ENCODE assay signal across 1 cellular context in the genomic region with DNA sequence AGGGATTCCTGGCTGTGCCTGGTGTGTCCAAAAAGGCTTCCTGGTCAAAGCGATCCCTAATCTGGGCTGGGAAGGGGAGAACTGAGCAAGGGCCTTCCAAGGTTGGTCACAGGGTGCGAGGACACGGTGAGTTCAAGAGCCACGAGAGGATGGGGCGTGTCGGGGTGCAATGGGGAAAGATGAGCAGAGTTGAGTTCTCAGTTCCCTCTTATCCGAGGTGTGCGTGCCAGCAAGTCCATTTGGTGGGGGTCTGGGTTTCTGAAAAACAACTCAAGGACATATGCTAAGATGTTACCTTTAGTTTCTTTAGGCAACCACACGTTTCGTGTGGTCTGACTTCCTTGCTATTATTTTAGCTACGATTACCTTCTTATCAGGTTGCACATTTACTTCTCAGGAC.
TF ChIP-seq lines count a peak whose summit lies in the region.

No MANE protein-coding gene starts in this region.

TF ChIP-seq in GM12878, 131 proteins besides CTCF, POLR2A, EP300 and RAD21 (continued from another document and continues in another):
- TF ChIP-seq, protein P1, sequence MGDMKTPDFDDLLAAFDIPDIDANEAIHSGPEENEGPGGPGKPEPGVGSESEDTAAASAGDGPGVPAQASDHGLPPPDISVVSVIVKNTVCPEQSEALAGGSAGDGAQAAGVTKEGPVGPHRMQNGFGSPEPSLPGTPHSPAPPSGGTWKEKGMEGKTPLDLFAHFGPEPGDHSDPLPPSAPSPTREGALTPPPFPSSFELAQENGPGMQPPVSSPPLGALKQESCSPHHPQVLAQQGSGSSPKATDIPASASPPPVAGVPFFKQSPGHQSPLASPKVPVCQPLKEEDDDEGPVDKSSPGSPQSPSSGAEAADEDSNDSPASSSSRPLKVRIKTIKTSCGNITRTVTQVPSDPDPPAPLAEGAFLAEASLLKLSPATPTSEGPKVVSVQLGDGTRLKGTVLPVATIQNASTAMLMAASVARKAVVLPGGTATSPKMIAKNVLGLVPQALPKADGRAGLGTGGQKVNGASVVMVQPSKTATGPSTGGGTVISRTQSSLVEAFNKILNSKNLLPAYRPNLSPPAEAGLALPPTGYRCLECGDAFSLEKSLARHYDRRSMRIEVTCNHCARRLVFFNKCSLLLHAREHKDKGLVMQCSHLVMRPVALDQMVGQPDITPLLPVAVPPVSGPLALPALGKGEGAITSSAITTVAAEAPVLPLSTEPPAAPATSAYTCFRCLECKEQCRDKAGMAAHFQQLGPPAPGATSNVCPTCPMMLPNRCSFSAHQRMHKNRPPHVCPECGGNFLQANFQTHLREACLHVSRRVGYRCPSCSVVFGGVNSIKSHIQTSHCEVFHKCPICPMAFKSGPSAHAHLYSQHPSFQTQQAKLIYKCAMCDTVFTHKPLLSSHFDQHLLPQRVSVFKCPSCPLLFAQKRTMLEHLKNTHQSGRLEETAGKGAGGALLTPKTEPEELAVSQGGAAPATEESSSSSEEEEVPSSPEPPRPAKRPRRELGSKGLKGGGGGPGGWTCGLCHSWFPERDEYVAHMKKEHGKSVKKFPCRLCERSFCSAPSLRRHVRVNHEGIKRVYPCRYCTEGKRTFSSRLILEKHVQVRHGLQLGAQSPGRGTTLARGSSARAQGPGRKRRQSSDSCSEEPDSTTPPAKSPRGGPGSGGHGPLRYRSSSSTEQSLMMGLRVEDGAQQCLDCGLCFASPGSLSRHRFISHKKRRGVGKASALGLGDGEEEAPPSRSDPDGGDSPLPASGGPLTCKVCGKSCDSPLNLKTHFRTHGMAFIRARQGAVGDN (IDR thresholded peaks at IDR 0.05): peak; percentile 98
- TF ChIP-seq, protein P2, sequence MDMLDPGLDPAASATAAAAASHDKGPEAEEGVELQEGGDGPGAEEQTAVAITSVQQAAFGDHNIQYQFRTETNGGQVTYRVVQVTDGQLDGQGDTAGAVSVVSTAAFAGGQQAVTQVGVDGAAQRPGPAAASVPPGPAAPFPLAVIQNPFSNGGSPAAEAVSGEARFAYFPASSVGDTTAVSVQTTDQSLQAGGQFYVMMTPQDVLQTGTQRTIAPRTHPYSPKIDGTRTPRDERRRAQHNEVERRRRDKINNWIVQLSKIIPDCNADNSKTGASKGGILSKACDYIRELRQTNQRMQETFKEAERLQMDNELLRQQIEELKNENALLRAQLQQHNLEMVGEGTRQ (IDR thresholded peaks at IDR 0.05; ENCODE audit: borderline replicate concordance, low read depth, low read length): no peak
- TF ChIP-seq CHD4 (IDR thresholded peaks at IDR 0.05) (no peak), YBX1 (IDR thresholded peaks at IDR 0.05) (no peak), POLR2AphosphoS5 (IDR thresholded peaks at IDR 0.05; ENCODE audit: low read length) (0 out of 2 replicates have a peak, but pooled peaks have one; percentile 8), RBBP5 (conservative IDR thresholded peaks at IDR 0.05) (no peak), NFXL1 (IDR thresholded peaks at IDR 0.05; ENCODE audit: borderline replicate concordance) (no peak), NFYA (IDR thresholded peaks at IDR 0.05; ENCODE audit: borderline replicate concordance, low read depth, low read length) (no peak), CBX5 (IDR thresholded peaks at IDR 0.05; ENCODE audit: low read depth) (no peak), RUNX3 (IDR thresholded peaks at IDR 0.05; ENCODE audit: low read length) (peak; percentile 69), JUND (IDR thresholded peaks at IDR 0.05; ENCODE audit: low read depth, low read length) (no peak), SP1 (IDR thresholded peaks at IDR 0.05; ENCODE audit: low read depth, low read length) (peak; percentile 20), RAD51 (IDR thresholded peaks at IDR 0.05) (no peak), HDAC6 (IDR thresholded peaks at IDR 0.05; ENCODE audit: unreplicated experiment) (no peak), ZNF622 (IDR thresholded peaks at IDR 0.05) (no peak), ZNF384 (IDR thresholded peaks at IDR 0.05; ENCODE audit: borderline replicate concordance, low read depth, low read length) (no peak), ASH2L (IDR thresholded peaks at IDR 0.05; ENCODE audit: borderline replicate concordance, low read depth) (no peak), GATAD2B (conservative IDR thresholded peaks at IDR 0.05; ENCODE audit: low read depth) (0 out of 2 replicates have a peak, but pooled peaks have one; percentile 21), IKZF2 (IDR thresholded peaks at IDR 0.05) (peak; percentile 76 to 77), NBN (IDR thresholded peaks at IDR 0.05) (peak; percentile 53; the same call in 1 of the 2 replicates), TARDBP (IDR thresholded peaks at IDR 0.05; ENCODE audit: borderline replicate concordance) (no peak), NR2F1 (conservative IDR thresholded peaks at IDR 0.05) (0 out of 2 replicates have a peak, but pooled peaks have one; percentile 32), FOXK2 (IDR thresholded peaks at IDR 0.05) (no peak), STAT1 (conservative IDR thresholded peaks at IDR 0.05) (no peak), DPF2 (IDR thresholded peaks at IDR 0.05) (peak; percentile 62; the same call in 1 of the 2 replicates), TCF12 (IDR thresholded peaks at IDR 0.05; ENCODE audit: low read depth, low read length) (peak; percentile 66; the same call in 1 of the 2 replicates), IRF4 (IDR thresholded peaks at IDR 0.05; ENCODE audit: low read depth, low read length) (0 out of 2 replicates have a peak, but pooled peaks have one; percentile 40), SPI1 (IDR thresholded peaks at IDR 0.05; ENCODE audit: borderline replicate concordance, insufficient read depth, low read depth, low read length) (peak; percentile 87; the same call in 1 of the 2 replicates), SREBF1 (IDR thresholded peaks at IDR 0.05; ENCODE audit: low read length) (no peak), ZNF24 (IDR thresholded peaks at IDR 0.05) (peak; percentile 47; the same call in 1 of the 2 replicates), BHLHE40 (IDR thresholded peaks at IDR 0.05; ENCODE audit: borderline replicate concordance in 1 of 2, low read depth in 2 of 2, low read length in 1 of 2) (peak in 1 of 2 experiments; percentile 64; a peak in 2 of 4 replicates), FOXM1 (IDR thresholded peaks at IDR 0.05; ENCODE audit: low read depth, low read length) (peak; percentile 43), HDGF (IDR thresholded peaks at IDR 0.05) (0 out of 2 replicates have a peak, but pooled peaks have one; percentile 41), ATF7 (IDR thresholded peaks at IDR 0.05; ENCODE audit: low read depth) (peak; percentile 42; the same call in 1 of the 2 replicates), SRF (IDR thresholded peaks at IDR 0.05; ENCODE audit: low read depth in 2 of 2, low read length in 2 of 2) (no peak), MXI1 (IDR thresholded peaks at IDR 0.05; ENCODE audit: low read depth, low read length) (peak; percentile 9), PAX5 (IDR thresholded peaks at IDR 0.05; ENCODE audit: borderline replicate concordance, low read depth, low read length) (0 out of 2 replicates have a peak, but pooled peaks have one; percentile 30), SMAD1 (IDR thresholded peaks at IDR 0.05; ENCODE audit: low read depth, partially characterized antibody) (no peak), FOS (IDR thresholded peaks at IDR 0.05; ENCODE audit: borderline replicate concordance, extremely low read depth, insufficient read length) (no peak), JUNB (IDR thresholded peaks at IDR 0.05) (no peak)
- TF ChIP-seq, protein P3, sequence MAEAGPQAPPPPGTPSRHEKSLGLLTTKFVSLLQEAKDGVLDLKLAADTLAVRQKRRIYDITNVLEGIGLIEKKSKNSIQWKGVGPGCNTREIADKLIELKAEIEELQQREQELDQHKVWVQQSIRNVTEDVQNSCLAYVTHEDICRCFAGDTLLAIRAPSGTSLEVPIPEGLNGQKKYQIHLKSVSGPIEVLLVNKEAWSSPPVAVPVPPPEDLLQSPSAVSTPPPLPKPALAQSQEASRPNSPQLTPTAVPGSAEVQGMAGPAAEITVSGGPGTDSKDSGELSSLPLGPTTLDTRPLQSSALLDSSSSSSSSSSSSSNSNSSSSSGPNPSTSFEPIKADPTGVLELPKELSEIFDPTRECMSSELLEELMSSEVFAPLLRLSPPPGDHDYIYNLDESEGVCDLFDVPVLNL (IDR thresholded peaks at IDR 0.05; ENCODE audit: low read depth, low read length): no peak
- TF ChIP-seq, protein P4, sequence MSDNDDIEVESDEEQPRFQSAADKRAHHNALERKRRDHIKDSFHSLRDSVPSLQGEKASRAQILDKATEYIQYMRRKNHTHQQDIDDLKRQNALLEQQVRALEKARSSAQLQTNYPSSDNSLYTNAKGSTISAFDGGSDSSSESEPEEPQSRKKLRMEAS (IDR thresholded peaks at IDR 0.05; ENCODE audit: low read depth, low read length): 0 out of 2 replicates have a peak, but pooled peaks have one; percentile 49
- TF ChIP-seq, protein P5, sequence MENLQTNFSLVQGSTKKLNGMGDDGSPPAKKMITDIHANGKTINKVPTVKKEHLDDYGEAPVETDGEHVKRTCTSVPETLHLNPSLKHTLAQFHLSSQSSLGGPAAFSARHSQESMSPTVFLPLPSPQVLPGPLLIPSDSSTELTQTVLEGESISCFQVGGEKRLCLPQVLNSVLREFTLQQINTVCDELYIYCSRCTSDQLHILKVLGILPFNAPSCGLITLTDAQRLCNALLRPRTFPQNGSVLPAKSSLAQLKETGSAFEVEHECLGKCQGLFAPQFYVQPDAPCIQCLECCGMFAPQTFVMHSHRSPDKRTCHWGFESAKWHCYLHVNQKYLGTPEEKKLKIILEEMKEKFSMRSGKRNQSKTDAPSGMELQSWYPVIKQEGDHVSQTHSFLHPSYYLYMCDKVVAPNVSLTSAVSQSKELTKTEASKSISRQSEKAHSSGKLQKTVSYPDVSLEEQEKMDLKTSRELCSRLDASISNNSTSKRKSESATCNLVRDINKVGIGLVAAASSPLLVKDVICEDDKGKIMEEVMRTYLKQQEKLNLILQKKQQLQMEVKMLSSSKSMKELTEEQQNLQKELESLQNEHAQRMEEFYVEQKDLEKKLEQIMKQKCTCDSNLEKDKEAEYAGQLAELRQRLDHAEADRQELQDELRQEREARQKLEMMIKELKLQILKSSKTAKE (IDR thresholded peaks at IDR 0.05; ENCODE audit: low read depth, poor library complexity, severe bottlenecking): no peak
- TF ChIP-seq, protein P6, sequence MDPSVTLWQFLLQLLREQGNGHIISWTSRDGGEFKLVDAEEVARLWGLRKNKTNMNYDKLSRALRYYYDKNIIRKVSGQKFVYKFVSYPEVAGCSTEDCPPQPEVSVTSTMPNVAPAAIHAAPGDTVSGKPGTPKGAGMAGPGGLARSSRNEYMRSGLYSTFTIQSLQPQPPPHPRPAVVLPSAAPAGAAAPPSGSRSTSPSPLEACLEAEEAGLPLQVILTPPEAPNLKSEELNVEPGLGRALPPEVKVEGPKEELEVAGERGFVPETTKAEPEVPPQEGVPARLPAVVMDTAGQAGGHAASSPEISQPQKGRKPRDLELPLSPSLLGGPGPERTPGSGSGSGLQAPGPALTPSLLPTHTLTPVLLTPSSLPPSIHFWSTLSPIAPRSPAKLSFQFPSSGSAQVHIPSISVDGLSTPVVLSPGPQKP (IDR thresholded peaks at IDR 0.05; ENCODE audit: low read depth, low read length): no peak
- TF ChIP-seq, protein P7, sequence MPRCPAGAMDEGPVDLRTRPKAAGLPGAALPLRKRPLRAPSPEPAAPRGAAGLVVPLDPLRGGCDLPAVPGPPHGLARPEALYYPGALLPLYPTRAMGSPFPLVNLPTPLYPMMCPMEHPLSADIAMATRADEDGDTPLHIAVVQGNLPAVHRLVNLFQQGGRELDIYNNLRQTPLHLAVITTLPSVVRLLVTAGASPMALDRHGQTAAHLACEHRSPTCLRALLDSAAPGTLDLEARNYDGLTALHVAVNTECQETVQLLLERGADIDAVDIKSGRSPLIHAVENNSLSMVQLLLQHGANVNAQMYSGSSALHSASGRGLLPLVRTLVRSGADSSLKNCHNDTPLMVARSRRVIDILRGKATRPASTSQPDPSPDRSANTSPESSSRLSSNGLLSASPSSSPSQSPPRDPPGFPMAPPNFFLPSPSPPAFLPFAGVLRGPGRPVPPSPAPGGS (IDR thresholded peaks at IDR 0.05; ENCODE audit: borderline replicate concordance, insufficient read depth, low read depth, low read length, poor library complexity, severe bottlenecking): no peak
- TF ChIP-seq, protein P8, sequence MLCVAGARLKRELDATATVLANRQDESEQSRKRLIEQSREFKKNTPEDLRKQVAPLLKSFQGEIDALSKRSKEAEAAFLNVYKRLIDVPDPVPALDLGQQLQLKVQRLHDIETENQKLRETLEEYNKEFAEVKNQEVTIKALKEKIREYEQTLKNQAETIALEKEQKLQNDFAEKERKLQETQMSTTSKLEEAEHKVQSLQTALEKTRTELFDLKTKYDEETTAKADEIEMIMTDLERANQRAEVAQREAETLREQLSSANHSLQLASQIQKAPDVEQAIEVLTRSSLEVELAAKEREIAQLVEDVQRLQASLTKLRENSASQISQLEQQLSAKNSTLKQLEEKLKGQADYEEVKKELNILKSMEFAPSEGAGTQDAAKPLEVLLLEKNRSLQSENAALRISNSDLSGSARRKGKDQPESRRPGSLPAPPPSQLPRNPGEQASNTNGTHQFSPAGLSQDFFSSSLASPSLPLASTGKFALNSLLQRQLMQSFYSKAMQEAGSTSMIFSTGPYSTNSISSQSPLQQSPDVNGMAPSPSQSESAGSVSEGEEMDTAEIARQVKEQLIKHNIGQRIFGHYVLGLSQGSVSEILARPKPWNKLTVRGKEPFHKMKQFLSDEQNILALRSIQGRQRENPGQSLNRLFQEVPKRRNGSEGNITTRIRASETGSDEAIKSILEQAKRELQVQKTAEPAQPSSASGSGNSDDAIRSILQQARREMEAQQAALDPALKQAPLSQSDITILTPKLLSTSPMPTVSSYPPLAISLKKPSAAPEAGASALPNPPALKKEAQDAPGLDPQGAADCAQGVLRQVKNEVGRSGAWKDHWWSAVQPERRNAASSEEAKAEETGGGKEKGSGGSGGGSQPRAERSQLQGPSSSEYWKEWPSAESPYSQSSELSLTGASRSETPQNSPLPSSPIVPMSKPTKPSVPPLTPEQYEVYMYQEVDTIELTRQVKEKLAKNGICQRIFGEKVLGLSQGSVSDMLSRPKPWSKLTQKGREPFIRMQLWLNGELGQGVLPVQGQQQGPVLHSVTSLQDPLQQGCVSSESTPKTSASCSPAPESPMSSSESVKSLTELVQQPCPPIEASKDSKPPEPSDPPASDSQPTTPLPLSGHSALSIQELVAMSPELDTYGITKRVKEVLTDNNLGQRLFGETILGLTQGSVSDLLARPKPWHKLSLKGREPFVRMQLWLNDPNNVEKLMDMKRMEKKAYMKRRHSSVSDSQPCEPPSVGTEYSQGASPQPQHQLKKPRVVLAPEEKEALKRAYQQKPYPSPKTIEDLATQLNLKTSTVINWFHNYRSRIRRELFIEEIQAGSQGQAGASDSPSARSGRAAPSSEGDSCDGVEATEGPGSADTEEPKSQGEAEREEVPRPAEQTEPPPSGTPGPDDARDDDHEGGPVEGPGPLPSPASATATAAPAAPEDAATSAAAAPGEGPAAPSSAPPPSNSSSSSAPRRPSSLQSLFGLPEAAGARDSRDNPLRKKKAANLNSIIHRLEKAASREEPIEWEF (IDR thresholded peaks at IDR 0.05; ENCODE audit: insufficient replicate concordance, low read depth, low read length): no peak
